ENCODE assay signal across 20 cellular contexts in the genomic region with DNA sequence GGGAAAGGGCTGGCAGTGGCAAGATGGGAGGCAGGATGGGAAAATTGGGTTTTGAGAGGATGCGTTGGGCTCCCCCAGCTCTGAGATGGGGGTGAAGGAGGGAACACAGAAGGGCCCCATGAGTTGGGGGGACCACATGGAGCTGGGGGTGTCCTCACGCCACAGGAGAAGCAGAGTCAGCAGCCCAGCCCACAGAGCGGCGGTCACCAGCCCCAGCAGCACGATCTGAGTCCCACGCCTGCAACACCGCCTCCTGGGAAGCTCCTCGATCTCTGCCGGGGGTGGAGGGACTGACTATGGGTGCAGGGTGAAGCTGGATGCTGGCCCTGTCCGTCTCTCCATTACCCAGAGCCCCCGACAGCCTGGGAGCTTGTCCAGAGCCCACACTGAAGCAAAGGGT. TPM values are rescaled to one million over a fixed set of nuclear protein-coding genes. Genes with fewer than 3 reads are reported as not detected.
DNase-seq lines count a peak whose midpoint lies in the region; ATAC-seq and TF ChIP-seq lines count a peak whose summit lies in the region.
"Had no signal": no experiment of that assay in that cellular context is flagged by ENCODE, and none has a peak within 500 bp of the region (broad histone marks: within the 10 kb centered on the region; RNA-seq: fewer than 3 reads in every experiment).

No MANE protein-coding gene starts in this region.

- peaks cover 8% of the 10 kb centered on the region for H3K27me3 Mint-ChIP-seq in activated CD8-positive, alpha-beta T cell treated with anti-CD3 and anti-CD28 coated beads for 36 hours
- H3K27me3 Mint-ChIP-seq in activated CD8-positive, alpha-beta T cell treated with anti-CD3 and anti-CD28 coated beads, Interleukin-2, amount 10 ng/mL, durations not matched to agents 7 days and 5 days (ENCODE audit: low read depth): peaks cover 17% of the 10 kb centered on the region
- no peaks in the 10 kb centered on the region for H3K27me3 Mint-ChIP-seq in activated naive CD8-positive, alpha-beta T cell
- H3K27me3 Mint-ChIP-seq in stimulated activated naive B cell treated with anti-CD40 and anti-IgM and Interleukin-4, amounts not matched to agents 10 μg/mL and 1 μg/mL and 100 μg/mL, for 72 hours: no peaks in the 10 kb centered on the region

- ATAC-seq in activated CD8-positive, alpha-beta T cell treated with anti-CD3 and anti-CD28 coated beads for 36 hours: no peak
- ATAC-seq in activated CD8-positive, alpha-beta T cell treated with anti-CD3 and anti-CD28 coated beads, Interleukin-2, amount 10 ng/mL, durations not matched to agents 7 days and 5 days: no peak
- no peak for ATAC-seq in stimulated activated naive B cell treated with anti-CD40 and anti-IgM and Interleukin-4, amounts not matched to agents 10 μg/mL and 1 μg/mL and 100 μg/mL, for 72 hours (replicated peaks)
- no peak for ATAC-seq in GM19324 (IDR thresholded peaks at IDR 0.05; ENCODE audit: low FRiP score, unreplicated experiment)
- ATAC-seq: psoas muscle had no signal

- no peak for TF ChIP-seq CTCF in activated CD8-positive, alpha-beta T cell treated with anti-CD3 and anti-CD28 coated beads for 36 hours (IDR thresholded peaks at IDR 0.05)

- DNase-seq in activated CD8-positive, alpha-beta T cell treated with anti-CD3 and anti-CD28 coated beads for 36 hours: no peak
- DNase-seq in activated CD8-positive, alpha-beta T cell treated with anti-CD3 and anti-CD28 coated beads, Interleukin-2, amount 10 ng/mL, durations not matched to agents 7 days and 5 days: no peak
- no peak for DNase-seq in stimulated activated naive B cell treated with anti-CD40 and anti-IgM and Interleukin-4, amounts not matched to agents 10 μg/mL and 1 μg/mL and 100 μg/mL, for 72 hours
- no peak for DNase-seq in NCI-H748 (lab: John Stamatoyannopoulos, UW; ENCODE audit: unreplicated experiment)
- DNase-seq: activated CD4-positive, alpha-beta T cell treated with anti-CD3 and anti-CD28 coated beads for 48 hours; activated naive CD4-positive, alpha-beta T cell treated with anti-CD3 and anti-CD28 coated beads, Interleukin-2, amount 50 U/mL, for 16 hours; colonic mucosa; hippocampal formation; NCI-H526; psoas muscle; SJCRH30; stimulated activated naive CD4-positive, alpha-beta T cell; T1000; trophoblast cell had no signal

- no peak overlapping the region for H3K27ac Mint-ChIP-seq in activated CD8-positive, alpha-beta T cell treated with anti-CD3 and anti-CD28 coated beads for 36 hours
- no peak overlapping the region for H3K27ac Mint-ChIP-seq in activated CD8-positive, alpha-beta T cell treated with anti-CD3 and anti-CD28 coated beads, Interleukin-2, amount 10 ng/mL, durations not matched to agents 7 days and 5 days
- H3K27ac Mint-ChIP-seq in activated naive CD8-positive, alpha-beta T cell: no peak overlapping the region
- peak overlapping the region; percentile 99 for H3K27ac Mint-ChIP-seq in stimulated activated naive B cell treated with anti-CD40 and anti-IgM and Interleukin-4, amounts not matched to agents 10 μg/mL and 1 μg/mL and 100 μg/mL, for 72 hours
- H3K27ac Mint-ChIP-seq: nephron had no signal

- no peaks in the 10 kb centered on the region for H3K9me3 Mint-ChIP-seq in activated CD8-positive, alpha-beta T cell treated with anti-CD3 and anti-CD28 coated beads for 36 hours
- no peaks in the 10 kb centered on the region for H3K9me3 Mint-ChIP-seq in activated CD8-positive, alpha-beta T cell treated with anti-CD3 and anti-CD28 coated beads, Interleukin-2, amount 10 ng/mL, durations not matched to agents 7 days and 5 days (ENCODE audit: insufficient read depth)
- no peaks in the 10 kb centered on the region for H3K9me3 Mint-ChIP-seq in activated naive CD8-positive, alpha-beta T cell (ENCODE audit: low read depth)
- peaks cover 3 to 6% of the 10 kb centered on the region in 2 donors for H3K9me3 Mint-ChIP-seq in stimulated activated naive B cell treated with anti-CD40 and anti-IgM and Interleukin-4, amounts not matched to agents 10 μg/mL and 1 μg/mL and 100 μg/mL, for 72 hours
- H3K9me3 Mint-ChIP-seq: nephron had no signal

- CTCF ChIA-PET in activated CD8-positive, alpha-beta T cell treated with anti-CD3 and anti-CD28 coated beads for 36 hours (lab: Charles Lee): interaction anchor here (0.9 to 5.0 kb wide), 3 partner anchors 18 to 101 kb away, joined by 3 to 28 read pairs (median 9); a partner anchor contains a TSS
- CTCF ChIA-PET in activated CD8-positive, alpha-beta T cell treated with anti-CD3 and anti-CD28 coated beads, Interleukin-2, amount 10 ng/mL, durations not matched to agents 7 days and 5 days (lab: Charles Lee): interaction anchor here (1.2 to 3.4 kb wide), 2 partner anchors 18 to 130 kb away, joined by 3 to 19 read pairs; a partner anchor contains a TSS

- H3K4me3 Mint-ChIP-seq in activated CD8-positive, alpha-beta T cell treated with anti-CD3 and anti-CD28 coated beads for 36 hours: peak overlapping the region; percentile 61
- H3K4me3 Mint-ChIP-seq in activated CD8-positive, alpha-beta T cell treated with anti-CD3 and anti-CD28 coated beads, Interleukin-2, amount 10 ng/mL, durations not matched to agents 7 days and 5 days: no peak overlapping the region
- H3K4me3 Mint-ChIP-seq in activated naive CD8-positive, alpha-beta T cell: peak overlapping the region; percentile 81
- H3K4me3 Mint-ChIP-seq in stimulated activated naive B cell treated with anti-CD40 and anti-IgM and Interleukin-4, amounts not matched to agents 10 μg/mL and 1 μg/mL and 100 μg/mL, for 72 hours: no peak overlapping the region
- H3K4me3 Mint-ChIP-seq: brain, nephron had no signal

- H3K36me3 Mint-ChIP-seq in activated CD8-positive, alpha-beta T cell treated with anti-CD3 and anti-CD28 coated beads for 36 hours (ENCODE audit: low read depth): no peaks in the 10 kb centered on the region
- no peaks in the 10 kb centered on the region for H3K36me3 Mint-ChIP-seq in activated CD8-positive, alpha-beta T cell treated with anti-CD3 and anti-CD28 coated beads, Interleukin-2, amount 10 ng/mL, durations not matched to agents 7 days and 5 days (ENCODE audit: low read depth)
- no peaks in the 10 kb centered on the region for H3K36me3 Mint-ChIP-seq in activated naive CD8-positive, alpha-beta T cell
- H3K36me3 Mint-ChIP-seq in stimulated activated naive B cell treated with anti-CD40 and anti-IgM and Interleukin-4, amounts not matched to agents 10 μg/mL and 1 μg/mL and 100 μg/mL, for 72 hours: peaks cover 75 to 91% of the 10 kb centered on the region in 2 donors
- H3K36me3 Mint-ChIP-seq: brain had no signal

- POLR2A ChIA-PET in activated CD8-positive, alpha-beta T cell treated with anti-CD3 and anti-CD28 coated beads for 36 hours (lab: Charles Lee): interaction anchor here (0.9 to 1.6 kb wide), 4 partner anchors 10 to 101 kb away, joined by 3 read pairs; a partner anchor contains a TSS
- POLR2A ChIA-PET in activated CD8-positive, alpha-beta T cell treated with anti-CD3 and anti-CD28 coated beads, Interleukin-2, amount 10 ng/mL, durations not matched to agents 7 days and 5 days (lab: Charles Lee): no interaction called here

- H3K4me1 Mint-ChIP-seq in activated CD8-positive, alpha-beta T cell treated with anti-CD3 and anti-CD28 coated beads for 36 hours (ENCODE audit: low read depth): peaks cover 19% of the 10 kb centered on the region
- H3K4me1 Mint-ChIP-seq in activated CD8-positive, alpha-beta T cell treated with anti-CD3 and anti-CD28 coated beads, Interleukin-2, amount 10 ng/mL, durations not matched to agents 7 days and 5 days (ENCODE audit: low read depth): peaks cover 10% of the 10 kb centered on the region
- peaks cover 25% of the 10 kb centered on the region for H3K4me1 Mint-ChIP-seq in activated naive CD8-positive, alpha-beta T cell (ENCODE audit: low read depth)
- H3K4me1 Mint-ChIP-seq in stimulated activated naive B cell treated with anti-CD40 and anti-IgM and Interleukin-4, amounts not matched to agents 10 μg/mL and 1 μg/mL and 100 μg/mL, for 72 hours: peaks cover 47 to 89% of the 10 kb centered on the region in 2 donors
- H3K4me1 Mint-ChIP-seq: brain, nephron had no signal

- intact Hi-C loops in activated CD8-positive, alpha-beta T cell treated with anti-CD3 and anti-CD28 coated beads for 36 hours (cut with micrococcal nuclease): no loop called here

RNA-seq across cellular contexts. Expression of a gene that starts 3.3 kb away (rescaled TPM):
- 1 to 10 TPM; 3.0 to 3.7 TPM for total RNA-seq in activated CD8-positive, alpha-beta T cell treated with anti-CD3 and anti-CD28 coated beads for 36 hours
- under 1 TPM; 0.29 to 0.31 TPM for total RNA-seq in activated CD8-positive, alpha-beta T cell treated with anti-CD3 and anti-CD28 coated beads, Interleukin-2, amount 10 ng/mL, durations not matched to agents 7 days and 5 days
- total RNA-seq: kidney epithelial cell, LHCN-M2, SJCRH30 had no signal

RNA-seq across cellular contexts. Expression of a gene that starts 17.9 kb away (rescaled TPM):
- total RNA-seq in activated CD8-positive, alpha-beta T cell treated with anti-CD3 and anti-CD28 coated beads for 36 hours: 10 to 100 TPM; 85.0 to 85.9 TPM
- 10 to 100 TPM; 92.8 to 95.1 TPM for total RNA-seq in activated CD8-positive, alpha-beta T cell treated with anti-CD3 and anti-CD28 coated beads, Interleukin-2, amount 10 ng/mL, durations not matched to agents 7 days and 5 days

RNA-seq across cellular contexts. Expression of a gene that starts 21.7 kb away (rescaled TPM):
- total RNA-seq in activated CD8-positive, alpha-beta T cell treated with anti-CD3 and anti-CD28 coated beads for 36 hours: not detected
- not detected for total RNA-seq in activated CD8-positive, alpha-beta T cell treated with anti-CD3 and anti-CD28 coated beads, Interleukin-2, amount 10 ng/mL, durations not matched to agents 7 days and 5 days
- total RNA-seq: kidney epithelial cell, LHCN-M2, SJCRH30 had no signal

RNA-seq across cellular contexts. Expression of a gene that starts 29.7 kb away (rescaled TPM):
- not detected for total RNA-seq in activated CD8-positive, alpha-beta T cell treated with anti-CD3 and anti-CD28 coated beads for 36 hours
- total RNA-seq in activated CD8-positive, alpha-beta T cell treated with anti-CD3 and anti-CD28 coated beads, Interleukin-2, amount 10 ng/mL, durations not matched to agents 7 days and 5 days: 1 to 10 TPM; 2.2 to 3.0 TPM
- total RNA-seq: colonic mucosa, LHCN-M2, SJCRH30 had no signal

RNA-seq across cellular contexts. Expression of a gene that starts 33.3 kb away (rescaled TPM):
- total RNA-seq in activated CD8-positive, alpha-beta T cell treated with anti-CD3 and anti-CD28 coated beads for 36 hours: not detected
- total RNA-seq in activated CD8-positive, alpha-beta T cell treated with anti-CD3 and anti-CD28 coated beads, Interleukin-2, amount 10 ng/mL, durations not matched to agents 7 days and 5 days: not detected
- total RNA-seq: kidney epithelial cell, LHCN-M2, SJCRH30 had no signal

Comparison
In these comparisons a context has a peak if more than half of its experiments do, and no peak if none do; other contexts are left out.
1. H3K4me3 Mint-ChIP-seq: peak in activated CD8-positive, alpha-beta T cell treated with anti-CD3 and anti-CD28 coated beads for 36 hours (single experiment) and activated naive CD8-positive, alpha-beta T cell (single experiment); none in activated CD8-positive, alpha-beta T cell treated with anti-CD3 and anti-CD28 coated beads, Interleukin-2, amount 10 ng/mL, durations not matched to agents 7 days and 5 days (single experiment) and stimulated activated naive B cell treated with anti-CD40 and anti-IgM and Interleukin-4, amounts not matched to agents 10 μg/mL and 1 μg/mL and 100 μg/mL, for 72 hours (0 of 2).